39 cellular contexts compared by ENCODE assay signal in genomic region chr2:45796500-45796899, GRCh38.
"Had no signal": no experiment of that assay in that cellular context is flagged by ENCODE, and none has a peak within 500 bp of the region (broad histone marks: within the 10 kb centered on the region; RNA-seq: fewer than 3 reads in every experiment).

No MANE protein-coding gene starts in this region.

- H3K27me3 Mint-ChIP-seq: activated B cell treated with CpG ODN at 0.5 μM for 24 hours; activated CD4-positive, alpha-beta memory T cell treated with anti-CD3 and anti-CD28 coated beads for 36 hours; activated CD4-positive, alpha-beta T cell treated with anti-CD3 and anti-CD28 coated beads, Interleukin-2, amount 10 ng/mL, durations not matched to agents 24 days and 14 days; activated CD8-positive, alpha-beta T cell treated with anti-CD3 and anti-CD28 coated beads for 36 hours; activated naive CD8-positive, alpha-beta T cell treated with anti-CD3 and anti-CD28 coated beads for 36 hours; activated T-helper 17 cell treated with anti-CD3 and anti-CD28 coated beads, Interleukin-2, amount 50 U/mL, for 72 hours; central memory CD8-positive, alpha-beta T cell had no signal

- H3K36me3 Mint-ChIP-seq: activated CD4-positive, alpha-beta memory T cell treated with anti-CD3 and anti-CD28 coated beads for 36 hours; activated naive CD4-positive, alpha-beta T cell treated with anti-CD3 and anti-CD28 coated beads, Interleukin-2, amount 50 U/mL, for 72 hours; activated naive CD8-positive, alpha-beta T cell treated with anti-CD3 and anti-CD28 coated beads for 36 hours had no signal

- H3K9me3 ChIP-seq: adrenal gland, body of pancreas, breast epithelium had no signal

- H3K4me1 ChIP-seq: breast epithelium had no signal

- H3K27me3 ChIP-seq: adrenal gland, body of pancreas, brain microvascular endothelial cell, breast epithelium, cardiac muscle cell had no signal

- FAIRE-seq: astrocyte, TTC549 had no signal

- ATAC-seq: activated CD8-positive, alpha-beta T cell treated with anti-CD3 and anti-CD28 coated beads for 36 hours; activated naive CD4-positive, alpha-beta T cell treated with anti-CD3 and anti-CD28 coated beads, Interleukin-2, amount 50 U/mL, for 72 hours; activated T-cell treated with anti-CD3 and anti-CD28 coated beads, Interleukin-2, amount 50 U/mL, for 4 hours; activated T-cell treated with anti-CD3 and anti-CD28 coated beads, Interleukin-2, amount 50 U/mL, for 72 hours; activated T-helper 17 cell treated with anti-CD3 and anti-CD28 coated beads, Interleukin-2, amount 50 U/mL, for 72 hours; body of pancreas had no signal

- H3K27ac ChIP-seq: adrenal gland, body of pancreas, brain microvascular endothelial cell, cardiac muscle cell, VCaP had no signal

- DNase-seq: activated B cell treated with CpG ODN at 0.5 μM for 24 hours; activated CD4-positive, alpha-beta memory T cell treated with anti-CD3 and anti-CD28 coated beads for 36 hours; activated CD4-positive, alpha-beta T cell treated with anti-CD3 and anti-CD28 coated beads for 4 hours; activated CD4-positive, alpha-beta T cell treated with anti-CD3 and anti-CD28 coated beads, Interleukin-2, amount 10 ng/mL, durations not matched to agents 24 days and 14 days; activated CD4-positive, alpha-beta T cell treated with anti-CD3 and anti-CD28 coated beads, Interleukin-2, amount 50 U/mL, for 1 hour; activated CD4-positive, alpha-beta T cell treated with anti-CD3 and anti-CD28 coated beads, Interleukin-2, amount 50 U/mL, for 4 hours; activated CD4-positive, CD25-positive, alpha-beta regulatory T cell treated with anti-CD3 and anti-CD28 coated beads, Interleukin-2, amount 50 U/mL, for 72 hours; activated CD8-positive, alpha-beta memory T cell treated with anti-CD3 and anti-CD28 coated beads, Interleukin-2, amount 50 U/mL, for 4 hours; activated CD8-positive, alpha-beta T cell treated with anti-CD3 and anti-CD28 coated beads for 36 hours; activated effector memory CD4-positive, alpha-beta T cell treated with anti-CD3 and anti-CD28 coated beads, Interleukin-2, amount 50 U/mL, for 16 hours; activated gamma-delta T cell treated with Interleukin-2 at 50 U/mL for 16 hours; activated naive CD4-positive, alpha-beta T cell; activated naive CD4-positive, alpha-beta T cell treated with anti-CD3 and anti-CD28 coated beads for 36 hours; activated naive CD4-positive, alpha-beta T cell treated with anti-CD3 and anti-CD28 coated beads, Interleukin-2, amount 50 U/mL, for 16 hours; activated naive CD8-positive, alpha-beta T cell treated with anti-CD3 and anti-CD28 coated beads for 36 hours; activated T-cell treated with anti-CD3 and anti-CD28 coated beads for 4 hours; activated T-cell treated with anti-CD3 and anti-CD28 coated beads, Interleukin-2, amount 50 U/mL, for 1 hour; activated T-cell treated with anti-CD3 and anti-CD28 coated beads, Interleukin-2, amount 50 U/mL, for 4 hours; activated T-cell treated with anti-CD3 and anti-CD28 coated beads, Interleukin-2, amount 50 U/mL, for 72 hours; adrenal gland; amniotic stem cell; aorta; body of pancreas; brain microvascular endothelial cell; caudate nucleus; cerebellar nuclear complex; T-helper 2 cell; T-helper 9 cell had no signal

- H3K27ac Mint-ChIP-seq: activated B cell treated with CpG ODN at 0.5 μM for 24 hours; activated CD4-positive, alpha-beta memory T cell treated with anti-CD3 and anti-CD28 coated beads for 36 hours; activated CD4-positive, alpha-beta T cell treated with anti-CD3 and anti-CD28 coated beads, Interleukin-2, amount 10 ng/mL, durations not matched to agents 24 days and 14 days; activated CD8-positive, alpha-beta T cell treated with anti-CD3 and anti-CD28 coated beads for 36 hours; activated naive CD4-positive, alpha-beta T cell treated with anti-CD3 and anti-CD28 coated beads for 36 hours; activated naive CD4-positive, alpha-beta T cell treated with anti-CD3 and anti-CD28 coated beads, Interleukin-2, amount 50 U/mL, for 72 hours; activated naive CD8-positive, alpha-beta T cell treated with anti-CD3 and anti-CD28 coated beads for 36 hours; activated T-cell treated with anti-CD3 and anti-CD28 coated beads, Interleukin-2, amount 50 U/mL, for 72 hours; activated T-helper 1 cell treated with anti-CD3 and anti-CD28 coated beads, Interleukin-12 subunit alpha, Interleukin-12 subunit beta, Interleukin-2, Interleukin-4 antibody, amounts not matched to agents 30 ng/mL and 10 ng/mL and 1 ng/mL, durations not matched to agents 14 hours and 24 hours and 36 hours; activated T-helper 17 cell treated with anti-CD3 and anti-CD28 coated beads, Interleukin-2, amount 50 U/mL, for 72 hours; T-helper 1 cell treated with Interleukin-12 subunit alpha and Interleukin-12 subunit beta and Interleukin-4 antibody, amounts not matched to agents 30 μg/mL and 1 μg/mL, for 36 hours; T-helper 2 cell treated with Interferon-gamma antibody and Interleukin-4, amounts not matched to agents 5 μg/mL and 100 μg/mL, for 36 hours had no signal

- H3K4me3 ChIP-seq: adrenal gland, body of pancreas, breast epithelium, cardiac muscle cell had no signal

- H3K36me3 ChIP-seq: adrenal gland, brain microvascular endothelial cell, breast epithelium, cardiac muscle cell had no signal

- H3K9me3 Mint-ChIP-seq: activated B cell treated with CpG ODN at 0.5 μM for 24 hours; activated CD4-positive, alpha-beta memory T cell treated with anti-CD3 and anti-CD28 coated beads for 36 hours; activated CD4-positive, alpha-beta T cell treated with anti-CD3 and anti-CD28 coated beads, Interleukin-2, amount 10 ng/mL, durations not matched to agents 24 days and 14 days; activated CD8-positive, alpha-beta T cell treated with anti-CD3 and anti-CD28 coated beads for 36 hours; activated naive CD4-positive, alpha-beta T cell treated with anti-CD3 and anti-CD28 coated beads for 36 hours; activated naive CD4-positive, alpha-beta T cell treated with anti-CD3 and anti-CD28 coated beads, Interleukin-2, amount 50 U/mL, for 72 hours; activated naive CD8-positive, alpha-beta T cell treated with anti-CD3 and anti-CD28 coated beads for 36 hours; activated T-cell treated with anti-CD3 and anti-CD28 coated beads, Interleukin-2, amount 50 U/mL, for 4 hours; activated T-cell treated with anti-CD3 and anti-CD28 coated beads, Interleukin-2, amount 50 U/mL, for 72 hours; activated T-helper 1 cell treated with anti-CD3 and anti-CD28 coated beads, Interleukin-12 subunit alpha, Interleukin-12 subunit beta, Interleukin-2, Interleukin-4 antibody, amounts not matched to agents 30 ng/mL and 10 ng/mL and 1 ng/mL, durations not matched to agents 14 hours and 24 hours and 36 hours; activated T-helper 17 cell treated with anti-CD3 and anti-CD28 coated beads, Interleukin-2, amount 50 U/mL, for 72 hours; central memory CD8-positive, alpha-beta T cell; T-helper 1 cell treated with Interleukin-12 subunit alpha and Interleukin-12 subunit beta and Interleukin-4 antibody, amounts not matched to agents 30 μg/mL and 1 μg/mL, for 36 hours; T-helper 2 cell treated with Interferon-gamma antibody and Interleukin-4, amounts not matched to agents 5 μg/mL and 100 μg/mL, for 36 hours had no signal

- H3K4me1 Mint-ChIP-seq: activated naive CD8-positive, alpha-beta T cell treated with anti-CD3 and anti-CD28 coated beads for 36 hours had no signal

- H3K4me3 Mint-ChIP-seq: activated B cell treated with CpG ODN at 0.5 μM for 24 hours; activated CD4-positive, alpha-beta memory T cell treated with anti-CD3 and anti-CD28 coated beads for 36 hours; activated CD4-positive, alpha-beta T cell treated with anti-CD3 and anti-CD28 coated beads, Interleukin-2, amount 10 ng/mL, durations not matched to agents 24 days and 14 days; activated CD8-positive, alpha-beta T cell treated with anti-CD3 and anti-CD28 coated beads for 36 hours; activated naive CD4-positive, alpha-beta T cell treated with anti-CD3 and anti-CD28 coated beads for 36 hours; activated naive CD8-positive, alpha-beta T cell treated with anti-CD3 and anti-CD28 coated beads for 36 hours; activated T-cell treated with anti-CD3 and anti-CD28 coated beads, Interleukin-2, amount 50 U/mL, for 4 hours; activated T-cell treated with anti-CD3 and anti-CD28 coated beads, Interleukin-2, amount 50 U/mL, for 72 hours; activated T-helper 1 cell treated with anti-CD3 and anti-CD28 coated beads, Interleukin-12 subunit alpha, Interleukin-12 subunit beta, Interleukin-2, Interleukin-4 antibody, amounts not matched to agents 30 ng/mL and 10 ng/mL and 1 ng/mL, durations not matched to agents 14 hours and 24 hours and 36 hours; activated T-helper 17 cell treated with anti-CD3 and anti-CD28 coated beads, Interleukin-2, amount 50 U/mL, for 72 hours; central memory CD8-positive, alpha-beta T cell; T-helper 1 cell treated with Interleukin-12 subunit alpha and Interleukin-12 subunit beta and Interleukin-4 antibody, amounts not matched to agents 30 μg/mL and 1 μg/mL, for 36 hours; T-helper 2 cell treated with Interferon-gamma antibody and Interleukin-4, amounts not matched to agents 5 μg/mL and 100 μg/mL, for 36 hours had no signal
